Comparison of ENCODE assay signal across 22 cellular contexts in genomic region chr4:154088741-154089140, GRCh38.
"Had no signal": no experiment of that assay in that cellular context is flagged by ENCODE, and none has a peak within 500 bp of the region (broad histone marks: within the 10 kb centered on the region; RNA-seq: fewer than 3 reads in every experiment).

No MANE protein-coding gene starts in this region.

- H3K4me3 ChIP-seq: adrenal gland, coronary artery, gastroesophageal sphincter, heart left ventricle, left lung, prostate gland, right atrium auricular region, suprapubic skin, vagina had no signal

- H3K27ac ChIP-seq: adrenal gland, coronary artery, gastroesophageal sphincter, heart left ventricle, left lung, prostate gland, right atrium auricular region, suprapubic skin, vagina, WERI-Rb-1 had no signal

- H3K4me1 ChIP-seq: adrenal gland, gastroesophageal sphincter, heart left ventricle, left lung, prostate gland, right atrium auricular region, suprapubic skin, vagina had no signal

- H3K36me3 ChIP-seq: adrenal gland, gastroesophageal sphincter, heart left ventricle, left lung, prostate gland, right atrium auricular region, suprapubic skin, vagina, WERI-Rb-1 had no signal

- DNase-seq: activated CD4-positive, alpha-beta T cell treated with anti-CD3 and anti-CD28 coated beads for 1 hour; activated CD8-positive, alpha-beta memory T cell treated with anti-CD3 and anti-CD28 coated beads for 24 hours; activated CD8-positive, alpha-beta memory T cell treated with anti-CD3 and anti-CD28 coated beads, Interleukin-2, amount 50 U/mL, for 48 hours; activated effector memory CD4-positive, alpha-beta T cell treated with anti-CD3 and anti-CD28 coated beads, Interleukin-2, amount 50 U/mL, for 16 hours; activated T-cell treated with anti-CD3 and anti-CD28 coated beads, Interleukin-2, amount 50 U/mL, for 48 hours; adrenal gland; central memory CD4-positive, alpha-beta T cell; erythroblast; heart left ventricle; kidney; left lung; naive B cell; stimulated activated naive CD8-positive, alpha-beta T cell treated with anti-CD3 and anti-CD28 coated beads, Interleukin-15, Interleukin-2, amounts not matched to agents 100 U/mL and 50 U/mL, for 24 hours; T-helper 2 cell; trophoblast cell; WERI-Rb-1 had no signal

- H3K9me3 ChIP-seq: adrenal gland, gastroesophageal sphincter, heart left ventricle, left lung, prostate gland, right atrium auricular region, suprapubic skin, vagina had no signal

- ATAC-seq: gastroesophageal sphincter; heart left ventricle; left lung; stimulated activated naive CD8-positive, alpha-beta T cell treated with anti-CD3 and anti-CD28 coated beads, Interleukin-15, Interleukin-2, amounts not matched to agents 100 U/mL and 50 U/mL, for 24 hours had no signal

- H3K27me3 ChIP-seq: adrenal gland, gastroesophageal sphincter, heart left ventricle, left lung, right atrium auricular region, suprapubic skin, vagina had no signal
